1 cellular context compared by ENCODE assay signal in the genomic region with DNA sequence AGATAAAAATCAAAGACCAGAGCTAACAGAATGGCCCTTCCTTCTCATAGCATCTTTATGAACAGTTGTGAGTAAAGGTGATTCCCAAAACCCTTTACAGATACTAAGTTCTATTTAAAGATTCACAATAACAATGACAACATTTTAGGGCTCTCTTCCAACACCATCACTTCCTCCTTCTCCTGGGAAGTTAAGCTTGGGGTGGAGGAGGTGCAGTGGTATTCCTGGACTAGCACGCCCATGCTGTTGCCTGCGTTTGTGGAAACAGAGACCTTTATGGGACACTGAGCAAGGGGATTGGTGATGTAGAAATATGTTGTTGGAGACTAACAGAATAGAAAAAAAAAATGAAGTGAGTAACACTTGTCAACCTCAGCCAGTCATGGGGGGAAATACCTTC.
TF ChIP-seq lines count a peak whose summit lies in the region.

No MANE protein-coding gene starts in this region.

TF ChIP-seq in GM23338, 12 proteins besides CTCF, POLR2A, EP300 and RAD21:
- TF ChIP-seq, protein P1, sequence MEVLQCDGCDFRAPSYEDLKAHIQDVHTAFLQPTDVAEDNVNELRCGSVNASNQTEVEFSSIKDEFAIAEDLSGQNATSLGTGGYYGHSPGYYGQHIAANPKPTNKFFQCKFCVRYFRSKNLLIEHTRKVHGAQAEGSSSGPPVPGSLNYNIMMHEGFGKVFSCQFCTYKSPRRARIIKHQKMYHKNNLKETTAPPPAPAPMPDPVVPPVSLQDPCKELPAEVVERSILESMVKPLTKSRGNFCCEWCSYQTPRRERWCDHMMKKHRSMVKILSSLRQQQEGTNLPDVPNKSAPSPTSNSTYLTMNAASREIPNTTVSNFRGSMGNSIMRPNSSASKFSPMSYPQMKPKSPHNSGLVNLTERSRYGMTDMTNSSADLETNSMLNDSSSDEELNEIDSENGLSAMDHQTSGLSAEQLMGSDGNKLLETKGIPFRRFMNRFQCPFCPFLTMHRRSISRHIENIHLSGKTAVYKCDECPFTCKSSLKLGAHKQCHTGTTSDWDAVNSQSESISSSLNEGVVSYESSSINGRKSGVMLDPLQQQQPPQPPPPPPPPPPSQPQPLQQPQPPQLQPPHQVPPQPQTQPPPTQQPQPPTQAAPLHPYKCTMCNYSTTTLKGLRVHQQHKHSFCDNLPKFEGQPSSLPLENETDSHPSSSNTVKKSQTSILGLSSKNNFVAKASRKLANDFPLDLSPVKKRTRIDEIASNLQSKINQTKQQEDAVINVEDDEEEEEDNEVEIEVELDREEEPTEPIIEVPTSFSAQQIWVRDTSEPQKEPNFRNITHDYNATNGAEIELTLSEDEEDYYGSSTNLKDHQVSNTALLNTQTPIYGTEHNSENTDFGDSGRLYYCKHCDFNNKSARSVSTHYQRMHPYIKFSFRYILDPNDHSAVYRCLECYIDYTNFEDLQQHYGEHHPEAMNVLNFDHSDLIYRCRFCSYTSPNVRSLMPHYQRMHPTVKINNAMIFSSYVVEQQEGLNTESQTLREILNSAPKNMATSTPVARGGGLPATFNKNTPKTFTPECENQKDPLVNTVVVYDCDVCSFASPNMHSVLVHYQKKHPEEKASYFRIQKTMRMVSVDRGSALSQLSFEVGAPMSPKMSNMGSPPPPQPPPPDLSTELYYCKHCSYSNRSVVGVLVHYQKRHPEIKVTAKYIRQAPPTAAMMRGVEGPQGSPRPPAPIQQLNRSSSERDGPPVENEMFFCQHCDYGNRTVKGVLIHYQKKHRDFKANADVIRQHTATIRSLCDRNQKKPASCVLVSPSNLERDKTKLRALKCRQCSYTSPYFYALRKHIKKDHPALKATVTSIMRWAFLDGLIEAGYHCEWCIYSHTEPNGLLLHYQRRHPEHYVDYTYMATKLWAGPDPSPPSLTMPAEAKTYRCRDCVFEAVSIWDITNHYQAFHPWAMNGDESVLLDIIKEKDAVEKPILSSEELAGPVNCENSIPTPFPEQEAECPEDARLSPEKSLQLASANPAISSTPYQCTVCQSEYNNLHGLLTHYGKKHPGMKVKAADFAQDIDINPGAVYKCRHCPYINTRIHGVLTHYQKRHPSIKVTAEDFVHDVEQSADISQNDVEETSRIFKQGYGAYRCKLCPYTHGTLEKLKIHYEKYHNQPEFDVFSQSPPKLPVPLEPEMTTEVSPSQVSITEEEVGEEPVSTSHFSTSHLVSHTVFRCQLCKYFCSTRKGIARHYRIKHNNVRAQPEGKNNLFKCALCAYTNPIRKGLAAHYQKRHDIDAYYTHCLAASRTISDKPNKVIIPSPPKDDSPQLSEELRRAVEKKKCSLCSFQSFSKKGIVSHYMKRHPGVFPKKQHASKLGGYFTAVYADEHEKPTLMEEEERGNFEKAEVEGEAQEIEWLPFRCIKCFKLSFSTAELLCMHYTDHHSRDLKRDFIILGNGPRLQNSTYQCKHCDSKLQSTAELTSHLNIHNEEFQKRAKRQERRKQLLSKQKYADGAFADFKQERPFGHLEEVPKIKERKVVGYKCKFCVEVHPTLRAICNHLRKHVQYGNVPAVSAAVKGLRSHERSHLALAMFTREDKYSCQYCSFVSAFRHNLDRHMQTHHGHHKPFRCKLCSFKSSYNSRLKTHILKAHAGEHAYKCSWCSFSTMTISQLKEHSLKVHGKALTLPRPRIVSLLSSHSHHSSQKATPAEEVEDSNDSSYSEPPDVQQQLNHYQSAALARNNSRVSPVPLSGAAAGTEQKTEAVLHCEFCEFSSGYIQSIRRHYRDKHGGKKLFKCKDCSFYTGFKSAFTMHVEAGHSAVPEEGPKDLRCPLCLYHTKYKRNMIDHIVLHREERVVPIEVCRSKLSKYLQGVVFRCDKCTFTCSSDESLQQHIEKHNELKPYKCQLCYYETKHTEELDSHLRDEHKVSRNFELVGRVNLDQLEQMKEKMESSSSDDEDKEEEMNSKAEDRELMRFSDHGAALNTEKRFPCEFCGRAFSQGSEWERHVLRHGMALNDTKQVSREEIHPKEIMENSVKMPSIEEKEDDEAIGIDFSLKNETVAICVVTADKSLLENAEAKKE (CRISPR knock-in tag; IDR thresholded peaks at IDR 0.05): no peak
